8 cellular contexts compared by ENCODE assay signal in genomic region chrX:75156537-75156945, GRCh38. TPM values are rescaled to one million over a fixed set of nuclear protein-coding genes. Genes with fewer than 3 reads are reported as not detected.
DNase-seq lines count a peak whose midpoint lies in the region; ATAC-seq and TF ChIP-seq lines count a peak whose summit lies in the region.

No MANE protein-coding gene starts in this region.

- H3K4me1 ChIP-seq in ascending aorta, result no peaks in the 10 kb centered on the region
- peaks cover 4% of the 10 kb centered on the region for H3K4me1 ChIP-seq in iPS-18a (ENCODE audit: control insufficient read depth, low read depth, low read length)

- in situ Hi-C loops in KBM-7 (cut with MboI; ENCODE audit: low pct_unique_long_range_greater_than_20kb, low sequenced_read_pairs), result no loop called here

- peak overlapping the region; percentile 73 to 81 for H3K27ac ChIP-seq in ascending aorta
- H3K27ac ChIP-seq in iPS-18a (ENCODE audit: low read length), result peak overlapping the region; percentile 33
- peak overlapping the region in 19 of 21 experiments; percentile 60 to 87 (median 81) for H3K27ac ChIP-seq in skin epidermis

- no peak for TF ChIP-seq CTCF in ascending aorta (IDR thresholded peaks at IDR 0.05)

- peak overlapping the region; percentile 83 for H3K9ac ChIP-seq in iPS-18a (ENCODE audit: low read length)

- H3K36me3 ChIP-seq in ascending aorta (no peaks in the 10 kb centered on the region), iPS-18a (ENCODE audit: control insufficient read depth, low read depth, low read length) (no peaks in the 10 kb centered on the region)

- H3K9me3 ChIP-seq in ascending aorta, result no peaks in the 10 kb centered on the region
- H3K9me3 ChIP-seq in iPS-18a (ENCODE audit: control insufficient read depth, low read depth, low read length), result peaks cover 13% of the 10 kb centered on the region

- peak; percentile 63 for DNase-seq in NCI-H1092 treated with DMSO at 0.1 percent for 48 hours (lab: John Stamatoyannopoulos, UW)
- no peak for DNase-seq in NCI-H1092 (lab: John Stamatoyannopoulos, UW)
- DNase-seq in KBM-7, result peak; percentile 32
- no peak for DNase-seq in ascending aorta (ENCODE audit: low spot score in 2 of 2)

- ATAC-seq in HG02623 (IDR thresholded peaks at IDR 0.05; ENCODE audit: unreplicated experiment) (no peak), GM18907 (IDR thresholded peaks at IDR 0.05; ENCODE audit: unreplicated experiment) (no peak)

- peak overlapping the region; percentile 49 to 69 for H3K4me3 ChIP-seq in ascending aorta
- H3K4me3 ChIP-seq in iPS-18a (ENCODE audit: low read length), result peak overlapping the region; percentile 78
- H3K4me3 ChIP-seq in skin epidermis, result peak overlapping the region; percentile 38 to 60 (median 50)

- intact Hi-C loops in ascending aorta (cut with DNase I), result loop anchor here (2.0 to 10.0 kb wide), 5 partner anchors 118 to 542 kb away; partner anchors contain the start of genes NEXMIF, RLIM, UPRT and ZDHHC15

- H3K27me3 ChIP-seq in ascending aorta (no peaks in the 10 kb centered on the region), iPS-18a (ENCODE audit: control insufficient read depth, insufficient read depth, low read length) (no peaks in the 10 kb centered on the region)

RNA-seq across cellular contexts. Expression of gene ABCB7, which starts 0.5 kb away (rescaled TPM):
- 157 TPM for total RNA-seq in ascending aorta

Comparison
In these comparisons a context has a peak if more than half of its experiments do, and no peak if none do; other contexts are left out.
1. DNase-seq: peak in NCI-H1092 treated with DMSO at 0.1 percent for 48 hours (single experiment) and KBM-7 (single experiment); none in NCI-H1092 (single experiment) and ascending aorta (0 of 2).
2. Peak in every context shown above with its lines, with median percentiles within 50 percentile points of each other: H3K27ac ChIP-seq and H3K4me3 ChIP-seq.